10 cellular contexts compared by ENCODE assay signal in genomic region chr6:39357998-39358686, GRCh38. TPM values are rescaled to one million over a fixed set of nuclear protein-coding genes. Genes with fewer than 3 reads are reported as not detected.
DNase-seq lines count a peak whose midpoint lies in the region; ATAC-seq and TF ChIP-seq lines count a peak whose summit lies in the region.
"Had no signal": no experiment of that assay in that cellular context is flagged by ENCODE, and none has a peak within 500 bp of the region (broad histone marks: within the 10 kb centered on the region; RNA-seq: fewer than 3 reads in every experiment).

No MANE protein-coding gene starts in this region.

- H3K36me3 Mint-ChIP-seq in nephron (ENCODE audit: low read depth): no peaks in the 10 kb centered on the region
- no peaks in the 10 kb centered on the region for H3K36me3 Mint-ChIP-seq in activated T-helper 17 cell treated with anti-CD3 and anti-CD28 coated beads, Interleukin-2, amount 50 U/mL, for 72 hours (ENCODE audit: low read depth)
- H3K36me3 Mint-ChIP-seq in activated CD8-positive, alpha-beta T cell treated with anti-CD3 and anti-CD28 coated beads for 36 hours (ENCODE audit: low read depth): no peaks in the 10 kb centered on the region

- peak; percentile 36 for DNase-seq in GDM1 (lab: John Stamatoyannopoulos, UW)
- DNase-seq in NCI-H2171 treated with DMSO at 0.1 percent for 48 hours (lab: John Stamatoyannopoulos, UW): peak; percentile 78
- DNase-seq in cardiac fibroblast (ENCODE audit: low read depth in 2 of 2): peak; percentile 77 to 82
- no peak for DNase-seq in activated CD8-positive, alpha-beta T cell treated with anti-CD3 and anti-CD28 coated beads for 36 hours
- no peak for DNase-seq in prostate gland (ENCODE audit: low spot score)
- DNase-seq: nephron progenitor cell had no signal

- H3K27me3 Mint-ChIP-seq in nephron (ENCODE audit: low read depth): peaks cover 15% of the 10 kb centered on the region
- peaks cover 5% of the 10 kb centered on the region for H3K27me3 Mint-ChIP-seq in activated T-helper 17 cell treated with anti-CD3 and anti-CD28 coated beads, Interleukin-2, amount 50 U/mL, for 72 hours
- H3K27me3 Mint-ChIP-seq in activated CD8-positive, alpha-beta T cell treated with anti-CD3 and anti-CD28 coated beads for 36 hours: peaks cover 2% of the 10 kb centered on the region

- WGBS in prostate gland: 76% methylated on average over 7 of the region's 7 CpGs

- H3K4me1 ChIP-seq in prostate gland (replicated peaks): no peaks in the 10 kb centered on the region

- no peak overlapping the region for H3K4me3 Mint-ChIP-seq in nephron
- no peak overlapping the region for H3K4me3 Mint-ChIP-seq in activated T-helper 17 cell treated with anti-CD3 and anti-CD28 coated beads, Interleukin-2, amount 50 U/mL, for 72 hours
- no peak overlapping the region for H3K4me3 Mint-ChIP-seq in activated CD8-positive, alpha-beta T cell treated with anti-CD3 and anti-CD28 coated beads for 36 hours
- H3K4me3 Mint-ChIP-seq: nephron progenitor cell had no signal

- no peak for TF ChIP-seq POLR2A in prostate gland (IDR thresholded peaks at IDR 0.05)

- H3K27ac Mint-ChIP-seq in nephron: peak overlapping the region in 2 of 3 experiments; percentile 50 to 54
- H3K27ac Mint-ChIP-seq in activated T-helper 17 cell treated with anti-CD3 and anti-CD28 coated beads, Interleukin-2, amount 50 U/mL, for 72 hours: no peak overlapping the region
- no peak overlapping the region for H3K27ac Mint-ChIP-seq in activated CD8-positive, alpha-beta T cell treated with anti-CD3 and anti-CD28 coated beads for 36 hours
- H3K27ac Mint-ChIP-seq: nephron progenitor cell had no signal

- CTCF ChIA-PET in activated CD8-positive, alpha-beta T cell treated with anti-CD3 and anti-CD28 coated beads for 36 hours (lab: Charles Lee): interaction anchor here (1.0 to 1.7 kb wide), 2 partner anchors 8 to 9 kb away, joined by 3 to 7 read pairs; no protein-coding TSS in a partner anchor

- H3K9me3 ChIP-seq in prostate gland: no peaks in the 10 kb centered on the region

- H3K9me3 Mint-ChIP-seq in nephron: no peaks in the 10 kb centered on the region
- no peaks in the 10 kb centered on the region for H3K9me3 Mint-ChIP-seq in activated T-helper 17 cell treated with anti-CD3 and anti-CD28 coated beads, Interleukin-2, amount 50 U/mL, for 72 hours
- no peaks in the 10 kb centered on the region for H3K9me3 Mint-ChIP-seq in activated CD8-positive, alpha-beta T cell treated with anti-CD3 and anti-CD28 coated beads for 36 hours
- H3K9me3 Mint-ChIP-seq: nephron progenitor cell had no signal

- intact Hi-C loops in activated CD8-positive, alpha-beta T cell treated with anti-CD3 and anti-CD28 coated beads for 36 hours (cut with micrococcal nuclease): no loop called here
- intact Hi-C loops in prostate gland (cut with DNase I): no loop called here

- H3K27me3 ChIP-seq in prostate gland (replicated peaks; ENCODE audit: insufficient read depth): no peaks in the 10 kb centered on the region

- ATAC-seq in GM18858 (IDR thresholded peaks at IDR 0.05; ENCODE audit: unreplicated experiment): no peak
- ATAC-seq in activated T-helper 17 cell treated with anti-CD3 and anti-CD28 coated beads, Interleukin-2, amount 50 U/mL, for 72 hours (replicated peaks): no peak
- ATAC-seq in activated CD8-positive, alpha-beta T cell treated with anti-CD3 and anti-CD28 coated beads for 36 hours: no peak

- POLR2A ChIA-PET in activated CD8-positive, alpha-beta T cell treated with anti-CD3 and anti-CD28 coated beads for 36 hours (lab: Charles Lee): no interaction called here

- H3K4me1 Mint-ChIP-seq in nephron: peaks cover 13% of the 10 kb centered on the region
- H3K4me1 Mint-ChIP-seq in activated T-helper 17 cell treated with anti-CD3 and anti-CD28 coated beads, Interleukin-2, amount 50 U/mL, for 72 hours: no peaks in the 10 kb centered on the region
- peaks cover 3% of the 10 kb centered on the region for H3K4me1 Mint-ChIP-seq in activated CD8-positive, alpha-beta T cell treated with anti-CD3 and anti-CD28 coated beads for 36 hours (ENCODE audit: low read depth)

- no peak for TF ChIP-seq CTCF in cardiac fibroblast (IDR thresholded peaks at IDR 0.05; ENCODE audit: low read depth, low read length)
- TF ChIP-seq CTCF in nephron (IDR thresholded peaks at IDR 0.05; ENCODE audit: unreplicated experiment in 3 of 3): no peak
- no peak for TF ChIP-seq CTCF in activated CD8-positive, alpha-beta T cell treated with anti-CD3 and anti-CD28 coated beads for 36 hours (IDR thresholded peaks at IDR 0.05)
- no peak for TF ChIP-seq CTCF in prostate gland (IDR thresholded peaks at IDR 0.05)

- no peak overlapping the region for H3K27ac ChIP-seq in prostate gland

- H3K36me3 ChIP-seq in prostate gland: no peaks in the 10 kb centered on the region

- H3K4me3 ChIP-seq in cardiac fibroblast (replicated peaks in 1 of 2; ENCODE audit: low read depth in 2 of 2, low read length in 2 of 2) (no peak overlapping the region), prostate gland (no peak overlapping the region)

RNA-seq across cellular contexts. Expression of gene KCNK16, which starts 35.6 kb away (rescaled TPM):
- total RNA-seq in activated T-helper 17 cell treated with anti-CD3 and anti-CD28 coated beads, Interleukin-2, amount 50 U/mL, for 72 hours: not detected
- not detected for total RNA-seq in activated CD8-positive, alpha-beta T cell treated with anti-CD3 and anti-CD28 coated beads for 36 hours
- total RNA-seq in prostate gland: not detected
- total RNA-seq: NCI-H460 had no signal

RNA-seq across cellular contexts. Expression of gene KCNK17, which starts 43.9 kb away (rescaled TPM):
- not detected for total RNA-seq in activated T-helper 17 cell treated with anti-CD3 and anti-CD28 coated beads, Interleukin-2, amount 50 U/mL, for 72 hours
- total RNA-seq in activated CD8-positive, alpha-beta T cell treated with anti-CD3 and anti-CD28 coated beads for 36 hours: not detected
- under 1 TPM; 0.51 to 0.64 TPM for total RNA-seq in prostate gland
- total RNA-seq: NCI-H460 had no signal

Comparison
In these comparisons a context has a peak if more than half of its experiments do, and no peak if none do; other contexts are left out.
1. DNase-seq: peak in GDM1 (single experiment), NCI-H2171 treated with DMSO at 0.1 percent for 48 hours (single experiment) and cardiac fibroblast (2 of 2); none in activated CD8-positive, alpha-beta T cell treated with anti-CD3 and anti-CD28 coated beads for 36 hours (single experiment) and prostate gland (single experiment).
2. H3K27ac Mint-ChIP-seq: peak in nephron (2 of 3); none in activated T-helper 17 cell treated with anti-CD3 and anti-CD28 coated beads, Interleukin-2, amount 50 U/mL, for 72 hours (single experiment) and activated CD8-positive, alpha-beta T cell treated with anti-CD3 and anti-CD28 coated beads for 36 hours (single experiment).